3 cellular contexts compared by ENCODE assay signal in the genomic region with DNA sequence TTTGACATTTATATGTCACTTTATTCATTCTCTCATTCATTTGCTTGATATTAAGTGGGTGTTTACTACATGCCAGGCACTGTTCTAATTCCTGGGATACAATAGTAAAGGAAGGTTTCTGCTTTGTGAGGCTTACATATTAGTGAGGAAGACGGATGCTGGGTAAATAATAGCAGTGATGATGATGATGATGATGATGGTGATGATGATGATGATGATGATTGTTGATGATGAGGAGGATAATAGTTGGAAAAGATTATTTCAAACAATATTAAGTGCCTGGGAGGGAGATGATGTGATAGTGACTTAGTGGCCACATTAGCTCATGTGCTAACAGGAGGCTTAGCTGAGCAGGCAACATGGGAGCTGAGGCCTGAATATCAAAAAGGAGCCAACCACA.
A peak's percentile ranks its signal among the peaks of the same experiment; 100 is the strongest.
TF ChIP-seq lines count a peak whose summit lies in the region.

No MANE protein-coding gene starts in this region.

TF ChIP-seq in HepG2, 621 proteins besides CTCF, POLR2A, EP300 and RAD21:
- no peak for TF ChIP-seq ZNF207 (IDR thresholded peaks at IDR 0.05; ENCODE audit: borderline replicate concordance)
- peak; percentile 85 for TF ChIP-seq CREB1 (IDR thresholded peaks at IDR 0.05)
- TF ChIP-seq CREB1 (CRISPR knock-in tag; IDR thresholded peaks at IDR 0.05), result no peak
- no peak for TF ChIP-seq RFXAP (CRISPR knock-in tag; IDR thresholded peaks at IDR 0.05; ENCODE audit: borderline replicate concordance)
TF ChIP-seq in HepG2: peak in this region for 1.

TF ChIP-seq in HEK293, 187 proteins besides CTCF, POLR2A, EP300 and RAD21:
- TF ChIP-seq ZNF600 (tag by site-specific recombination; IDR thresholded peaks at IDR 0.05), result no peak
- peak; percentile 91 for TF ChIP-seq ZNF513 (tag by site-specific recombination; IDR thresholded peaks at IDR 0.05)

TF ChIP-seq in K562, 482 proteins besides CTCF, POLR2A, EP300 and RAD21:
- TF ChIP-seq RBM25 (IDR thresholded peaks at IDR 0.05; ENCODE audit: low read depth, low read length, severe bottlenecking), result peak; percentile 44
- TF ChIP-seq SMAD3 (CRISPR knock-in tag; conservative IDR thresholded peaks at IDR 0.05), result no peak
